ENCODE assay signal across 8 cellular contexts in genomic region chr14:77641207-77641533, GRCh38. TPM values are rescaled to one million over a fixed set of nuclear protein-coding genes. Genes with fewer than 3 reads are reported as not detected.
DNase-seq lines count a peak whose midpoint lies in the region; ATAC-seq lines count a peak whose summit lies in the region.

No MANE protein-coding gene starts in this region.

- peaks cover 4% of the 10 kb centered on the region for H3K27me3 Mint-ChIP-seq in CD4-positive, CD25-positive, alpha-beta regulatory T cell
- H3K27me3 Mint-ChIP-seq in activated naive CD8-positive, alpha-beta T cell treated with anti-CD3 and anti-CD28 coated beads, Interleukin-2, amount 50 U/mL, for 24 hours, result no peaks in the 10 kb centered on the region

- peaks cover 0 to 1% (median 0%) of the 10 kb centered on the region in 7 donors for H3K9me3 Mint-ChIP-seq in CD4-positive, CD25-positive, alpha-beta regulatory T cell
- no peaks in the 10 kb centered on the region for H3K9me3 Mint-ChIP-seq in activated naive CD8-positive, alpha-beta T cell treated with anti-CD3 and anti-CD28 coated beads, Interleukin-2, amount 50 U/mL, for 24 hours

- peak overlapping the region; percentile 64 for H3K4me3 ChIP-seq in CD4-positive, CD25-positive, alpha-beta regulatory T cell (ENCODE audit: low read depth, low read length)
- H3K4me3 ChIP-seq in mucosa of rectum (ENCODE audit: low read length in 2 of 2) (peak overlapping the region; percentile 78 to 86), SJCRH30 (no peak overlapping the region)

- no peaks in the 10 kb centered on the region for H3K36me3 ChIP-seq in CD4-positive, CD25-positive, alpha-beta regulatory T cell (ENCODE audit: control insufficient read depth, insufficient read depth, low read length)
- H3K36me3 ChIP-seq in mucosa of rectum (ENCODE audit: control insufficient read depth in 2 of 2, insufficient read depth in 2 of 2, low read length in 2 of 2) (no peaks in the 10 kb centered on the region), SJCRH30 (no peaks in the 10 kb centered on the region)

- peak overlapping the region; percentile 81 to 92 (median 88) for H3K4me3 Mint-ChIP-seq in CD4-positive, CD25-positive, alpha-beta regulatory T cell
- H3K4me3 Mint-ChIP-seq in activated naive CD8-positive, alpha-beta T cell treated with anti-CD3 and anti-CD28 coated beads, Interleukin-2, amount 50 U/mL, for 24 hours, result peak overlapping the region; percentile 77

- no peak for ATAC-seq in CD4-positive, CD25-positive, alpha-beta regulatory T cell (ENCODE audit: low read depth in 2 of 2)
- peak; percentile 18 for ATAC-seq in GM21619 (IDR thresholded peaks at IDR 0.05; ENCODE audit: unreplicated experiment)
- ATAC-seq in activated naive CD8-positive, alpha-beta T cell treated with anti-CD3 and anti-CD28 coated beads, Interleukin-2, amount 50 U/mL, for 24 hours, result no peak
- no peak for ATAC-seq in GM19324 (IDR thresholded peaks at IDR 0.05; ENCODE audit: low FRiP score, unreplicated experiment)

- H3K27ac ChIP-seq in CD4-positive, CD25-positive, alpha-beta regulatory T cell (ENCODE audit: insufficient read depth, low read length, poor library complexity, severe bottlenecking), result no peak overlapping the region
- H3K27ac ChIP-seq in mucosa of rectum (ENCODE audit: low read depth in 2 of 2, low read length in 2 of 2) (peak overlapping the region; percentile 38 to 78), SJCRH30 (no peak overlapping the region)

- H3K9ac ChIP-seq in mucosa of rectum (ENCODE audit: low read depth in 1 of 2, low read length in 2 of 2), result peak overlapping the region; percentile 43 to 71

- no peak for DNase-seq in CD4-positive, CD25-positive, alpha-beta regulatory T cell
- DNase-seq in activated naive CD8-positive, alpha-beta T cell treated with anti-CD3 and anti-CD28 coated beads, Interleukin-2, amount 50 U/mL, for 24 hours, result peak; percentile 7
- no peak for DNase-seq in SJCRH30
- DNase-seq in NCI-H2227 (lab: John Stamatoyannopoulos, UW; ENCODE audit: unreplicated experiment), result no peak
- DNase-seq in SHP77 treated with DMSO at 0.1 percent for 48 hours (lab: John Stamatoyannopoulos, UW), result no peak

- peaks cover 0 to 16% (median 11%) of the 10 kb centered on the region in 4 donors for H3K4me1 Mint-ChIP-seq in CD4-positive, CD25-positive, alpha-beta regulatory T cell
- peaks cover 17% of the 10 kb centered on the region for H3K4me1 Mint-ChIP-seq in activated naive CD8-positive, alpha-beta T cell treated with anti-CD3 and anti-CD28 coated beads, Interleukin-2, amount 50 U/mL, for 24 hours

- peak overlapping the region; percentile 89 to 95 (median 91) for H3K27ac Mint-ChIP-seq in CD4-positive, CD25-positive, alpha-beta regulatory T cell
- H3K27ac Mint-ChIP-seq in activated naive CD8-positive, alpha-beta T cell treated with anti-CD3 and anti-CD28 coated beads, Interleukin-2, amount 50 U/mL, for 24 hours, result peak overlapping the region; percentile 90

- H3K36me3 Mint-ChIP-seq in CD4-positive, CD25-positive, alpha-beta regulatory T cell, result no peaks in the 10 kb centered on the region
- H3K36me3 Mint-ChIP-seq in activated naive CD8-positive, alpha-beta T cell treated with anti-CD3 and anti-CD28 coated beads, Interleukin-2, amount 50 U/mL, for 24 hours (ENCODE audit: low read depth), result no peaks in the 10 kb centered on the region

- H3K27me3 ChIP-seq in CD4-positive, CD25-positive, alpha-beta regulatory T cell (ENCODE audit: control insufficient read depth, insufficient read depth, low read length), result peaks cover 3% of the 10 kb centered on the region
- H3K27me3 ChIP-seq in mucosa of rectum (ENCODE audit: control insufficient read depth in 2 of 2, insufficient read depth in 2 of 2, low read length in 2 of 2) (no peaks in the 10 kb centered on the region), SJCRH30 (no peaks in the 10 kb centered on the region)

- no peaks in the 10 kb centered on the region for H3K9me3 ChIP-seq in CD4-positive, CD25-positive, alpha-beta regulatory T cell (ENCODE audit: control insufficient read depth in 2 of 2, low read length in 2 of 2)
- no peaks in the 10 kb centered on the region for H3K9me3 ChIP-seq in mucosa of rectum (ENCODE audit: control insufficient read depth in 2 of 2, low read length in 2 of 2)
- H3K9me3 ChIP-seq in SJCRH30 (replicated peaks), result no peaks in the 10 kb centered on the region

- peaks cover 10% of the 10 kb centered on the region for H3K4me1 ChIP-seq in CD4-positive, CD25-positive, alpha-beta regulatory T cell (ENCODE audit: control insufficient read depth, insufficient read depth, low read length, poor library complexity, severe bottlenecking)
- H3K4me1 ChIP-seq in mucosa of rectum (ENCODE audit: control insufficient read depth in 2 of 2, insufficient read depth in 2 of 2, low read length in 2 of 2), result peaks cover 10 to 20% of the 10 kb centered on the region in 2 donors
- H3K4me1 ChIP-seq in SJCRH30, result no peaks in the 10 kb centered on the region

RNA-seq across cellular contexts. Expression of gene SPTLC2, which starts 24.7 kb away (rescaled TPM):
- total RNA-seq in CD4-positive, CD25-positive, alpha-beta regulatory T cell, result 18.1 TPM
- 10 to 100 TPM in 2 of 4 donors, 1 to 10 TPM in 2; 8.9 to 11.4 (median 9.8) TPM for polyA plus RNA-seq in CD4-positive, CD25-positive, alpha-beta regulatory T cell
- 15.1 and 15.8 TPM in 2 replicates for total RNA-seq in SJCRH30 (2014; rRNA removed; shearing (Covaris generic))

Comparison
In these comparisons a context has a peak if more than half of its experiments do, and no peak if none do; other contexts are left out.
1. H3K27ac ChIP-seq: peak in mucosa of rectum (2 of 2); none in CD4-positive, CD25-positive, alpha-beta regulatory T cell (single experiment) and SJCRH30 (single experiment).